9 cellular contexts compared by ENCODE assay signal in genomic region chr1:178727014-178727895, GRCh38. TPM values are rescaled to one million over a fixed set of nuclear protein-coding genes. Genes with fewer than 3 reads are reported as not detected.
A peak's percentile ranks its signal among the peaks of the same experiment; 100 is the strongest.
DNase-seq lines count a peak whose midpoint lies in the region; ATAC-seq and TF ChIP-seq lines count a peak whose summit lies in the region.
"Had no signal": no experiment of that assay in that cellular context is flagged by ENCODE, and none has a peak within 500 bp of the region (broad histone marks: within the 10 kb centered on the region; RNA-seq: fewer than 3 reads in every experiment).

No MANE protein-coding gene starts in this region.

- H3K27me3 Mint-ChIP-seq in HFFc6 (ENCODE audit: insufficient read depth), result no peaks in the 10 kb centered on the region; the same call in 1 of the 2 replicates

- H2AFZ ChIP-seq in ACC112 (ENCODE audit: low read length, unreplicated experiment), result peak overlapping the region; percentile 33

- in situ Hi-C loops in astrocyte of the cerebellum (cut with HindIII; ENCODE audit: low sequenced_read_pairs), result no loop called here

- TF ChIP-seq CTCF in HFFc6 (IDR thresholded peaks at IDR 0.05) (no peak), astrocyte of the cerebellum (IDR thresholded peaks at IDR 0.05; ENCODE audit: low read depth, low read length, missing control alignments) (no peak), lower lobe of right lung (IDR thresholded peaks at IDR 0.05) (no peak)

- no peaks in the 10 kb centered on the region for H3K27me3 ChIP-seq in ACC112 (ENCODE audit: insufficient read depth, low read length)
- H3K27me3 ChIP-seq in lower lobe of right lung (ENCODE audit: low read depth), result no peaks in the 10 kb centered on the region

- H3K27ac Mint-ChIP-seq in HFFc6, result peak overlapping the region; percentile 82; the same call in 1 of the 2 replicates

- H3K27ac ChIP-seq in ACC112 (ENCODE audit: low read depth, low read length) (peak overlapping the region; percentile 29), lower lobe of right lung (no peak overlapping the region)

- H3K79me2 ChIP-seq in ACC112 (ENCODE audit: control insufficient read depth, insufficient read depth, low read length, unreplicated experiment), result peaks cover 26% of the 10 kb centered on the region

- H3K36me3 Mint-ChIP-seq in HFFc6 (ENCODE audit: low read depth), result peaks cover 34% of the 10 kb centered on the region

- intact Hi-C loops in lower lobe of right lung (cut with DNase I) (no loop called here), posterior vena cava (cut with DNase I) (no loop called here)

- H3K4me1 Mint-ChIP-seq in HFFc6 (ENCODE audit: low read depth), result peaks cover 60% of the 10 kb centered on the region

- H3K4me1 ChIP-seq in ACC112 (ENCODE audit: control insufficient read depth, insufficient read depth, low read length, unreplicated experiment) (peaks cover 34% of the 10 kb centered on the region), lower lobe of right lung (peaks cover 12% of the 10 kb centered on the region)

- no peak for ATAC-seq in lower lobe of right lung
- ATAC-seq in GM19324 (IDR thresholded peaks at IDR 0.05; ENCODE audit: low FRiP score, unreplicated experiment), result no peak

- no peaks in the 10 kb centered on the region for H3K9me3 ChIP-seq in lower lobe of right lung

- H3K4me3 ChIP-seq in ACC112 (ENCODE audit: low read depth, low read length) (peak overlapping the region; percentile 87), astrocyte of the cerebellum (ENCODE audit: low read depth, low read length) (peak overlapping the region; percentile 76), lower lobe of right lung (peak overlapping the region; percentile 82)

- H3K9me3 Mint-ChIP-seq in HFFc6, result peaks cover 9% of the 10 kb centered on the region

- H3K4me3 Mint-ChIP-seq in HFFc6, result peak overlapping the region; percentile 93

- H3K36me3 ChIP-seq in ACC112 (ENCODE audit: insufficient read depth, low read length) (no peaks in the 10 kb centered on the region), lower lobe of right lung (no peaks in the 10 kb centered on the region)

- DNase-seq in HFFc6 (no peak), astrocyte of the cerebellum (ENCODE audit: low read depth) (no peak), lower lobe of right lung (no peak), COR-L47 (lab: John Stamatoyannopoulos, UW) (no peak), posterior vena cava (ENCODE audit: low spot score) (no peak), AG08396 (ENCODE audit: low spot score) (no peak)
- DNase-seq: effector memory CD4-positive, alpha-beta T cell had no signal

RNA-seq across cellular contexts. Expression of gene RALGPS2, which starts 2.2 kb away (rescaled TPM):
- total RNA-seq in HFFc6 (2021; fragmentation: NEBNext Ultra II Directional; extraction: Animal tissue kit (Norgen Biotek cat#: 25700)), result 10 to 100 TPM; 41.5 to 59.2 (median 48.9) TPM
- total RNA-seq in lower lobe of right lung (7.5 TPM), posterior vena cava (1 to 10 TPM; 7.4 to 7.9 TPM)
